Comparison of ENCODE assay signal across 14 cellular contexts in genomic region chr15:47944911-47945310, GRCh38.
"Had no signal": no experiment of that assay in that cellular context is flagged by ENCODE, and none has a peak within 500 bp of the region (broad histone marks: within the 10 kb centered on the region; RNA-seq: fewer than 3 reads in every experiment).

No MANE protein-coding gene starts in this region.

- H3K36me3 Mint-ChIP-seq: activated CD4-positive, alpha-beta memory T cell treated with anti-CD3 and anti-CD28 coated beads for 36 hours; activated CD8-positive, alpha-beta memory T cell treated with anti-CD3 and anti-CD28 coated beads, Interleukin-2, amount 10 ng/mL, durations not matched to agents 7 days and 5 days had no signal

- ATAC-seq: activated CD4-positive, alpha-beta T cell treated with anti-CD3 and anti-CD28 coated beads for 36 hours; activated CD8-positive, alpha-beta memory T cell treated with anti-CD3 and anti-CD28 coated beads, Interleukin-2, amount 10 ng/mL, durations not matched to agents 7 days and 5 days; right lobe of liver; stimulated activated naive CD8-positive, alpha-beta T cell treated with anti-CD3 and anti-CD28 coated beads, Interleukin-15, Interleukin-2, amounts not matched to agents 100 U/mL and 50 U/mL, for 24 hours had no signal

- H3K9me3 ChIP-seq: ascending aorta, esophagus muscularis mucosa, right lobe of liver had no signal

- DNase-seq: activated CD4-positive, alpha-beta memory T cell treated with anti-CD3 and anti-CD28 coated beads for 36 hours; activated CD4-positive, alpha-beta T cell treated with anti-CD3 and anti-CD28 coated beads for 36 hours; activated CD8-positive, alpha-beta memory T cell treated with anti-CD3 and anti-CD28 coated beads, Interleukin-2, amount 10 ng/mL, durations not matched to agents 7 days and 5 days; activated naive CD4-positive, alpha-beta T cell treated with anti-CD3 and anti-CD28 coated beads for 36 hours; activated T-cell treated with anti-CD3 and anti-CD28 coated beads, Interleukin-2, amount 50 U/mL, for 1 hour; mesendoderm; right lobe of liver; stimulated activated naive CD8-positive, alpha-beta T cell treated with anti-CD3 and anti-CD28 coated beads, Interleukin-15, Interleukin-2, amounts not matched to agents 100 U/mL and 50 U/mL, for 24 hours; trophoblast cell had no signal

- H3K4me1 ChIP-seq: ascending aorta, esophagus muscularis mucosa, right lobe of liver had no signal

- H3K27ac ChIP-seq: ascending aorta, esophagus muscularis mucosa, right lobe of liver had no signal

- H3K4me2 ChIP-seq: smooth muscle cell had no signal

- H3K36me3 ChIP-seq: ascending aorta, esophagus muscularis mucosa, right lobe of liver had no signal

- H3K4me3 Mint-ChIP-seq: activated CD4-positive, alpha-beta memory T cell treated with anti-CD3 and anti-CD28 coated beads for 36 hours; activated CD4-positive, alpha-beta T cell treated with anti-CD3 and anti-CD28 coated beads for 36 hours; activated CD8-positive, alpha-beta memory T cell treated with anti-CD3 and anti-CD28 coated beads, Interleukin-2, amount 10 ng/mL, durations not matched to agents 7 days and 5 days; activated naive CD4-positive, alpha-beta T cell treated with anti-CD3 and anti-CD28 coated beads for 36 hours; nephron had no signal

- H3K27ac Mint-ChIP-seq: activated CD4-positive, alpha-beta memory T cell treated with anti-CD3 and anti-CD28 coated beads for 36 hours; activated CD4-positive, alpha-beta T cell treated with anti-CD3 and anti-CD28 coated beads for 36 hours; activated CD8-positive, alpha-beta memory T cell treated with anti-CD3 and anti-CD28 coated beads, Interleukin-2, amount 10 ng/mL, durations not matched to agents 7 days and 5 days; activated naive CD4-positive, alpha-beta T cell treated with anti-CD3 and anti-CD28 coated beads for 36 hours; activated T-helper 2 cell treated with anti-CD3 and anti-CD28 coated beads, Interferon-gamma antibody, Interleukin-2, Interleukin-4, amounts not matched to agents 10 μg/mL and 5 μg/mL and 100 μg/mL, durations not matched to agents 14 hours and 24 hours and 36 hours; nephron had no signal

- H3K4me3 ChIP-seq: ascending aorta, esophagus muscularis mucosa, right lobe of liver, smooth muscle cell had no signal

- H3K9me3 Mint-ChIP-seq: activated CD4-positive, alpha-beta memory T cell treated with anti-CD3 and anti-CD28 coated beads for 36 hours; activated naive CD4-positive, alpha-beta T cell treated with anti-CD3 and anti-CD28 coated beads for 36 hours; activated T-helper 2 cell treated with anti-CD3 and anti-CD28 coated beads, Interferon-gamma antibody, Interleukin-2, Interleukin-4, amounts not matched to agents 10 μg/mL and 5 μg/mL and 100 μg/mL, durations not matched to agents 14 hours and 24 hours and 36 hours; nephron had no signal

- H3K4me1 Mint-ChIP-seq: activated CD4-positive, alpha-beta T cell treated with anti-CD3 and anti-CD28 coated beads for 36 hours; activated CD8-positive, alpha-beta memory T cell treated with anti-CD3 and anti-CD28 coated beads, Interleukin-2, amount 10 ng/mL, durations not matched to agents 7 days and 5 days had no signal

- H3K27me3 Mint-ChIP-seq: activated CD4-positive, alpha-beta memory T cell treated with anti-CD3 and anti-CD28 coated beads for 36 hours; activated CD8-positive, alpha-beta memory T cell treated with anti-CD3 and anti-CD28 coated beads, Interleukin-2, amount 10 ng/mL, durations not matched to agents 7 days and 5 days had no signal

- H3K27me3 ChIP-seq: ascending aorta, esophagus muscularis mucosa, right lobe of liver had no signal
